ENCODE assay signal across 8 cellular contexts in genomic region chr12:89756638-89757321, GRCh38. TPM values are rescaled to one million over a fixed set of nuclear protein-coding genes. Genes with fewer than 3 reads are reported as not detected.
DNase-seq lines count a peak whose midpoint lies in the region; ATAC-seq and TF ChIP-seq lines count a peak whose summit lies in the region.

No MANE protein-coding gene starts in this region.

- H3K36me3 Mint-ChIP-seq in mesothelial cell of epicardium: no peaks in the 10 kb centered on the region

- ATAC-seq in GM19351 (IDR thresholded peaks at IDR 0.05; ENCODE audit: unreplicated experiment) (peak; percentile 90), HG03280 (IDR thresholded peaks at IDR 0.05; ENCODE audit: unreplicated experiment) (peak; percentile 90), SK-N-SH treated with all-trans-retinoic acid at 6 μM for 48 hours (peak; percentile 92)

- in situ Hi-C loops in Caki2 (cut with HindIII; ENCODE audit: low pct_unique_long_range_greater_than_20kb, low sequenced_read_pairs): no loop called here

- H3K4me1 Mint-ChIP-seq in mesothelial cell of epicardium: peaks cover 2% of the 10 kb centered on the region

- peaks cover 35% of the 10 kb centered on the region for H3K4me1 ChIP-seq in skeletal muscle satellite cell (ENCODE audit: control insufficient read depth, insufficient read depth, low read length)

- H3K9me3 ChIP-seq in skeletal muscle satellite cell (replicated peaks; ENCODE audit: low read length): no peaks in the 10 kb centered on the region

- peak overlapping the region; percentile 77 for H3K9ac ChIP-seq in skeletal muscle satellite cell (ENCODE audit: low read depth, low read length)

- H3K27me3 ChIP-seq in skeletal muscle satellite cell (ENCODE audit: control insufficient read depth, insufficient read depth, low read length): no peaks in the 10 kb centered on the region

- no peak overlapping the region for H3K4me3 ChIP-seq in skeletal muscle satellite cell (ENCODE audit: low read length)

- H3K36me3 ChIP-seq in skeletal muscle satellite cell (ENCODE audit: insufficient read depth, low read length): no peaks in the 10 kb centered on the region

- peak overlapping the region; percentile 49 for H3K4me2 ChIP-seq in skeletal muscle satellite cell (ENCODE audit: low read length)

- no peak overlapping the region for H3K27ac Mint-ChIP-seq in mesothelial cell of epicardium

- no peaks in the 10 kb centered on the region for H3K27me3 Mint-ChIP-seq in mesothelial cell of epicardium (ENCODE audit: low read depth)

- no peak overlapping the region for H3K4me3 Mint-ChIP-seq in mesothelial cell of epicardium

- peaks cover 10% of the 10 kb centered on the region for H3K9me3 Mint-ChIP-seq in mesothelial cell of epicardium

- TF ChIP-seq CTCF in mesothelial cell of epicardium (IDR thresholded peaks at IDR 0.05; ENCODE audit: unreplicated experiment): no peak

- peak; percentile 85 for DNase-seq in Caki2 (ENCODE audit: low read depth)
- peak; percentile 100 for DNase-seq in fibroblast of peridontal ligament (ENCODE audit: extremely low read depth)
- DNase-seq in mesothelial cell of epicardium (ENCODE audit: low spot score in 2 of 2, unreplicated experiment in 2 of 2): no peak
- no peak for DNase-seq in NCI-H345 treated with DMSO at 0.1 percent for 48 hours (lab: John Stamatoyannopoulos, UW; ENCODE audit: unreplicated experiment)

TF ChIP-seq in SK-N-SH treated with all-trans-retinoic acid at 6 μM for 48 hours, 23 proteins besides CTCF, POLR2A, EP300 and RAD21:
- TF ChIP-seq ARNTL (CRISPR knock-in tag; IDR thresholded peaks at IDR 0.05; ENCODE audit: borderline replicate concordance, low read depth) (no peak), ZNF565 (CRISPR knock-in tag; conservative IDR thresholded peaks at IDR 0.05; ENCODE audit: low read depth) (no peak), BACH2 (CRISPR knock-in tag; IDR thresholded peaks at IDR 0.05; ENCODE audit: borderline replicate concordance) (no peak), ESRRG (CRISPR knock-in tag; IDR thresholded peaks at IDR 0.05) (no peak), ZNF8 (CRISPR knock-in tag; IDR thresholded peaks at IDR 0.05) (no peak)

RNA-seq across cellular contexts. Expression of gene ATP2B1, which starts 48.1 kb away (rescaled TPM):
- 11.4 and 11.5 TPM in 2 replicates for total RNA-seq in Caki2 (2014; rRNA removed; shearing (Covaris generic); ENCODE audit: low replicate concordance)
- 116 and 172 TPM in 2 replicates for total RNA-seq in skeletal muscle satellite cell (2012; rRNA removed)
- total RNA-seq in mesothelial cell of epicardium: 124 to 140 TPM (median 131 TPM) in 3 replicates

Comparison
In these comparisons a context has a peak if more than half of its experiments do, and no peak if none do; other contexts are left out.
1. DNase-seq: peak in Caki2 (single experiment) and fibroblast of peridontal ligament (single experiment); none in mesothelial cell of epicardium (0 of 2) and NCI-H345 treated with DMSO at 0.1 percent for 48 hours (single experiment).
2. RNA of gene ATP2B1, which starts 48.1 kb away (total RNA-seq): 124 to 140 TPM in mesothelial cell of epicardium; 11.4 to 11.5 TPM in Caki2; every median in the first group is over 10 times any median in the second.
3. Peak in every context shown above with its lines, with median percentiles within 50 percentile points of each other: ATAC-seq.